ENCODE assay signal across 1 cellular context in the genomic region with DNA sequence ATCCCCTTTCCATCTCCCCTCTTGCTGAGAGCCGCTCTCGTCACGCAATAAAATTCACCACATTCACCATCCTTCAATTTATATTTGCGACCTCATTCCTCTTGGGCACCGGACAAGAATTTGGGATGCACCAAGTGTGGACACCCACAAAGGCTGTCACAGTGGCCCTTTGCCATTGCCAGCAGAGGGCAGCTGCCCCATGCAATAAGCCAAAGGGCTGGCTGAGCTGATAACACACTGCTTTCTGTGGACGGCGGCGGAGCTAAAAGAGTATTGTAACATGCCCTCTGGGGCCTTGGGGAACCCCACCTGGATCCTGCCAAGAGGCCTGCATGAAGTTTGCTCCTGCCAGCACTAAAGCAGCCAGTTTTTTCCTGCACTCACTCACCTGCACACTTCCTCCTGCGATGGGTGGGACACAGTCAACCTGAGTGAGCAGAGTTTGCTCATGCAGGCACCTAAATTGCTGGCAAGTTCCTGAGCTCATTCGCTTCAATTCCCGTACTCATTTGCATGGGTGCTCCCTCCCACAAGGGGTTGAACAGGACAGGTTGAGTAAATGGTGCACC.
TF ChIP-seq lines count a peak whose summit lies in the region.

No MANE protein-coding gene starts in this region.

TF ChIP-seq in GM23338, 12 proteins besides CTCF, POLR2A, EP300 and RAD21 (continued from another document):
- TF ChIP-seq, protein P1, sequence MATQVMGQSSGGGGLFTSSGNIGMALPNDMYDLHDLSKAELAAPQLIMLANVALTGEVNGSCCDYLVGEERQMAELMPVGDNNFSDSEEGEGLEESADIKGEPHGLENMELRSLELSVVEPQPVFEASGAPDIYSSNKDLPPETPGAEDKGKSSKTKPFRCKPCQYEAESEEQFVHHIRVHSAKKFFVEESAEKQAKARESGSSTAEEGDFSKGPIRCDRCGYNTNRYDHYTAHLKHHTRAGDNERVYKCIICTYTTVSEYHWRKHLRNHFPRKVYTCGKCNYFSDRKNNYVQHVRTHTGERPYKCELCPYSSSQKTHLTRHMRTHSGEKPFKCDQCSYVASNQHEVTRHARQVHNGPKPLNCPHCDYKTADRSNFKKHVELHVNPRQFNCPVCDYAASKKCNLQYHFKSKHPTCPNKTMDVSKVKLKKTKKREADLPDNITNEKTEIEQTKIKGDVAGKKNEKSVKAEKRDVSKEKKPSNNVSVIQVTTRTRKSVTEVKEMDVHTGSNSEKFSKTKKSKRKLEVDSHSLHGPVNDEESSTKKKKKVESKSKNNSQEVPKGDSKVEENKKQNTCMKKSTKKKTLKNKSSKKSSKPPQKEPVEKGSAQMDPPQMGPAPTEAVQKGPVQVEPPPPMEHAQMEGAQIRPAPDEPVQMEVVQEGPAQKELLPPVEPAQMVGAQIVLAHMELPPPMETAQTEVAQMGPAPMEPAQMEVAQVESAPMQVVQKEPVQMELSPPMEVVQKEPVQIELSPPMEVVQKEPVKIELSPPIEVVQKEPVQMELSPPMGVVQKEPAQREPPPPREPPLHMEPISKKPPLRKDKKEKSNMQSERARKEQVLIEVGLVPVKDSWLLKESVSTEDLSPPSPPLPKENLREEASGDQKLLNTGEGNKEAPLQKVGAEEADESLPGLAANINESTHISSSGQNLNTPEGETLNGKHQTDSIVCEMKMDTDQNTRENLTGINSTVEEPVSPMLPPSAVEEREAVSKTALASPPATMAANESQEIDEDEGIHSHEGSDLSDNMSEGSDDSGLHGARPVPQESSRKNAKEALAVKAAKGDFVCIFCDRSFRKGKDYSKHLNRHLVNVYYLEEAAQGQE (IDR thresholded peaks at IDR 0.05; ENCODE audit: unreplicated experiment), result no peak
- TF ChIP-seq JUNB (IDR thresholded peaks at IDR 0.05; ENCODE audit: unreplicated experiment) (no peak), NANOG (IDR thresholded peaks at IDR 0.05; ENCODE audit: borderline replicate concordance) (no peak), CREB1 (CRISPR knock-in tag; IDR thresholded peaks at IDR 0.05; ENCODE audit: low read depth) (no peak)
- TF ChIP-seq, protein P2, sequence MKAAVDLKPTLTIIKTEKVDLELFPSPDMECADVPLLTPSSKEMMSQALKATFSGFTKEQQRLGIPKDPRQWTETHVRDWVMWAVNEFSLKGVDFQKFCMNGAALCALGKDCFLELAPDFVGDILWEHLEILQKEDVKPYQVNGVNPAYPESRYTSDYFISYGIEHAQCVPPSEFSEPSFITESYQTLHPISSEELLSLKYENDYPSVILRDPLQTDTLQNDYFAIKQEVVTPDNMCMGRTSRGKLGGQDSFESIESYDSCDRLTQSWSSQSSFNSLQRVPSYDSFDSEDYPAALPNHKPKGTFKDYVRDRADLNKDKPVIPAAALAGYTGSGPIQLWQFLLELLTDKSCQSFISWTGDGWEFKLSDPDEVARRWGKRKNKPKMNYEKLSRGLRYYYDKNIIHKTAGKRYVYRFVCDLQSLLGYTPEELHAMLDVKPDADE (IDR thresholded peaks at IDR 0.05), result no peak
